Comparison of ENCODE assay signal across 20 cellular contexts in genomic region chr9:129462360-129462759, GRCh38.
DNase-seq lines count a peak whose midpoint lies in the region; TF ChIP-seq lines count a peak whose summit lies in the region.
"Had no signal": no experiment of that assay in that cellular context is flagged by ENCODE, and none has a peak within 500 bp of the region (broad histone marks: within the 10 kb centered on the region; RNA-seq: fewer than 3 reads in every experiment).

No MANE protein-coding gene starts in this region.

- H3K36me3 ChIP-seq in BLaER1 treated with 17β-estradiol and CSF1 and Interleukin-3, amounts not matched to agents 10 nM and 100 nM = no peaks in the 10 kb centered on the region
- H3K36me3 ChIP-seq in SK-N-MC (ENCODE audit: insufficient read depth, low read length) (no peaks in the 10 kb centered on the region), thyroid gland (no peaks in the 10 kb centered on the region)
- H3K36me3 ChIP-seq: prostate gland, upper lobe of left lung had no signal

- no peak overlapping the region for H3K4me3 ChIP-seq in BLaER1 treated with 17β-estradiol and CSF1 and Interleukin-3, amounts not matched to agents 10 nM and 100 nM
- H3K4me3 ChIP-seq in SK-N-MC (no peak overlapping the region), thyroid gland (replicated peaks in 1 of 3) (no peak overlapping the region)
- H3K4me3 ChIP-seq: body of pancreas, mucosa of descending colon, prostate gland, upper lobe of left lung had no signal

- peak overlapping the region in 2 of 11 experiments; percentile 97 to 99; a peak in 2 of 22 replicates for H3K27ac ChIP-seq in BLaER1 treated with 17β-estradiol and CSF1 and Interleukin-3, amounts not matched to agents 10 nM and 100 nM
- 0 out of 2 replicates have a peak overlapping the region, but pooled peaks have one; percentile 20 for H3K27ac ChIP-seq in SK-N-MC
- H3K27ac ChIP-seq in thyroid gland = peak overlapping the region; percentile 17 to 98 (median 93)
- H3K27ac ChIP-seq: body of pancreas had no signal

- H3K9me3 ChIP-seq in BLaER1 treated with 17β-estradiol and CSF1 and Interleukin-3, amounts not matched to agents 10 nM and 100 nM (replicated peaks in 1 of 11) = no peaks in the 10 kb centered on the region
- H3K9me3 ChIP-seq in SK-N-MC (ENCODE audit: low read depth, low read length) (no peaks in the 10 kb centered on the region), thyroid gland (no peaks in the 10 kb centered on the region)
- H3K9me3 ChIP-seq: body of pancreas, mucosa of descending colon, prostate gland, upper lobe of left lung had no signal

- no peaks in the 10 kb centered on the region for H3K27me3 ChIP-seq in BLaER1 treated with 17β-estradiol and CSF1 and Interleukin-3, amounts not matched to agents 10 nM and 100 nM
- no peaks in the 10 kb centered on the region for H3K27me3 ChIP-seq in thyroid gland
- H3K27me3 ChIP-seq: body of pancreas, upper lobe of left lung had no signal

- intact Hi-C loops in thyroid gland (cut with DNase I) = no loop called here

- 93 to 95% methylated on average over 15 of the region's 15 CpGs for WGBS in thyroid gland, 2 donors

- no peak for DNase-seq in SK-N-MC (ENCODE audit: low read depth, low spot score)
- peak; percentile 51 for DNase-seq in islet precursor cell
- DNase-seq in thyroid gland = no peak
- no peak for DNase-seq in HUDEP-2 (lab: John Stamatoyannopoulos, UW; ENCODE audit: unreplicated experiment in 76 of 76)
- no peak for DNase-seq in KG1 (lab: John Stamatoyannopoulos, UW)
- no peak for DNase-seq in NCI-H1105 (lab: John Stamatoyannopoulos, UW)
- DNase-seq: activated CD8-positive, alpha-beta T cell treated with anti-CD3 and anti-CD28 coated beads, Interleukin-2, amount 10 ng/mL, durations not matched to agents 7 days and 5 days; activated T-cell treated with anti-CD3 and anti-CD28 coated beads, Interleukin-2, amount 50 U/mL, for 1 hour; body of pancreas; CD4-positive, CD25-positive, alpha-beta regulatory T cell; DMS 273 treated with DMSO at 0.1 percent for 48 hours; KBM-7; MM.1S; NCI-H1436; OCI-M1; SIG-M5; upper lobe of left lung had no signal

- TF ChIP-seq POLR2A in thyroid gland (IDR thresholded peaks at IDR 0.05) = no peak

- H3K9ac ChIP-seq in BLaER1 treated with 17β-estradiol and CSF1 and Interleukin-3, amounts not matched to agents 10 nM and 100 nM = no peak overlapping the region
- H3K9ac ChIP-seq in SK-N-MC (ENCODE audit: insufficient read length) = no peak overlapping the region

- no peak for TF ChIP-seq CTCF in thyroid gland (IDR thresholded peaks at IDR 0.05)

- H3K4me1 ChIP-seq in BLaER1 treated with 17β-estradiol and CSF1 and Interleukin-3, amounts not matched to agents 10 nM and 100 nM = peaks cover 77 to 93% (median 89%) of the 10 kb centered on the region in 10 experiments
- H3K4me1 ChIP-seq in thyroid gland = peaks cover 49 to 64% of the 10 kb centered on the region in 2 donors

- H4K20me1 ChIP-seq in BLaER1 treated with 17β-estradiol and CSF1 and Interleukin-3, amounts not matched to agents 10 nM and 100 nM = no peaks in the 10 kb centered on the region

- peak overlapping the region; percentile 82 to 97 (median 92) for H3K4me2 ChIP-seq in BLaER1 treated with 17β-estradiol and CSF1 and Interleukin-3, amounts not matched to agents 10 nM and 100 nM
